Comparison of ENCODE assay signal across 35 cellular contexts in genomic region chr6:16061833-16062232, GRCh38.
"Had no signal": no experiment of that assay in that cellular context is flagged by ENCODE, and none has a peak within 500 bp of the region (broad histone marks: within the 10 kb centered on the region; RNA-seq: fewer than 3 reads in every experiment).

No MANE protein-coding gene starts in this region.

- H3K36me3 Mint-ChIP-seq: activated naive CD8-positive, alpha-beta T cell; stimulated activated memory B cell treated with anti-CD40 and anti-IgM and Interleukin-4, amounts not matched to agents 10 μg/mL and 1 μg/mL and 100 μg/mL, for 72 hours; type B pancreatic cell had no signal

- H3K9me3 ChIP-seq: body of pancreas, esophagus squamous epithelium, ovary, uterus had no signal

- H3K27me3 Mint-ChIP-seq: activated naive CD8-positive, alpha-beta T cell; stimulated activated naive CD8-positive, alpha-beta T cell treated with anti-CD3 and anti-CD28 coated beads, Interleukin-15, amount 100 ng/mL, for 72 hours had no signal

- H3K27ac Mint-ChIP-seq: activated naive CD8-positive, alpha-beta T cell; activated T-cell treated with anti-CD3 and anti-CD28 coated beads, Interleukin-2, amount 50 U/mL, for 72 hours; naive thymus-derived CD4-positive, alpha-beta T cell; progenitor cell of endocrine pancreas; stimulated activated memory B cell treated with anti-CD40 and anti-IgM and Interleukin-4, amounts not matched to agents 10 μg/mL and 1 μg/mL and 100 μg/mL, for 72 hours; stimulated activated naive CD8-positive, alpha-beta T cell treated with anti-CD3 and anti-CD28 coated beads, Interleukin-15, amount 100 ng/mL, for 72 hours; type B pancreatic cell had no signal

- H3K36me3 ChIP-seq: esophagus squamous epithelium, ovary, uterus had no signal

- FAIRE-seq: colon, endometrium, frontal cortex, keratinocyte, small intestine, TTC549 had no signal

- H3K4me3 ChIP-seq: body of pancreas, esophagus squamous epithelium, ovary, uterus had no signal

- H3K27me3 ChIP-seq: body of pancreas, esophagus squamous epithelium, ovary, uterus had no signal

- H3K9me3 Mint-ChIP-seq: activated T-cell treated with anti-CD3 and anti-CD28 coated beads, Interleukin-2, amount 50 U/mL, for 72 hours; naive thymus-derived CD4-positive, alpha-beta T cell; stimulated activated memory B cell treated with anti-CD40 and anti-IgM and Interleukin-4, amounts not matched to agents 10 μg/mL and 1 μg/mL and 100 μg/mL, for 72 hours; stimulated activated naive CD8-positive, alpha-beta T cell treated with anti-CD3 and anti-CD28 coated beads, Interleukin-15, amount 100 ng/mL, for 72 hours; type B pancreatic cell had no signal

- H3K4me1 Mint-ChIP-seq: stimulated activated naive CD8-positive, alpha-beta T cell treated with anti-CD3 and anti-CD28 coated beads, Interleukin-15, amount 100 ng/mL, for 72 hours had no signal

- ATAC-seq: activated T-cell treated with anti-CD3 and anti-CD28 coated beads, Interleukin-2, amount 50 U/mL, for 72 hours; body of pancreas; left colon; naive thymus-derived CD4-positive, alpha-beta T cell; sciatic nerve; stimulated activated memory B cell treated with anti-CD40 and anti-IgM and Interleukin-4, amounts not matched to agents 10 μg/mL and 1 μg/mL and 100 μg/mL, for 72 hours; stimulated activated naive CD8-positive, alpha-beta T cell treated with anti-CD3 and anti-CD28 coated beads, Interleukin-15, amount 100 ng/mL, for 72 hours had no signal

- H3K4me1 ChIP-seq: body of pancreas, uterus had no signal

- DNase-seq: activated CD4-positive, alpha-beta T cell treated with anti-CD3 and anti-CD28 coated beads for 4 hours; activated CD4-positive, alpha-beta T cell treated with anti-CD3 and anti-CD28 coated beads, Interleukin-2, amount 50 U/mL, for 4 hours; activated naive CD4-positive, alpha-beta T cell; activated T-cell treated with anti-CD3 and anti-CD28 coated beads for 4 hours; activated T-cell treated with anti-CD3 and anti-CD28 coated beads, Interleukin-2, amount 50 U/mL, for 72 hours; anterior cingulate cortex; body of pancreas; dermis blood vessel endothelial cell; effector CD4-positive, alpha-beta T cell; esophagus squamous epithelium; left colon; mammary epithelial cell; midbrain; naive thymus-derived CD4-positive, alpha-beta T cell; ovary; small intestine; stimulated activated CD4-positive, alpha-beta T cell treated with anti-CD3 and anti-CD28 coated beads, Interleukin-1b, Interleukin-23, amount 100 ng/mL, for 48 hours; stimulated activated CD4-positive, alpha-beta T cell treated with anti-CD3 and anti-CD28 coated beads, Interleukin-4, amount 100 ng/mL, for 4 hours; stimulated activated CD8-positive, alpha-beta memory T cell treated with anti-CD3 and anti-CD28 coated beads, Interleukin-4, amount 100 ng/mL, for 48 hours; stimulated activated naive CD8-positive, alpha-beta T cell treated with anti-CD3 and anti-CD28 coated beads, Interleukin-15, amount 100 ng/mL, for 72 hours; substantia nigra; T-helper 9 cell; uterus had no signal

- H3K4me3 Mint-ChIP-seq: activated naive CD8-positive, alpha-beta T cell; activated T-cell treated with anti-CD3 and anti-CD28 coated beads, Interleukin-2, amount 50 U/mL, for 72 hours; naive thymus-derived CD4-positive, alpha-beta T cell; stimulated activated memory B cell treated with anti-CD40 and anti-IgM and Interleukin-4, amounts not matched to agents 10 μg/mL and 1 μg/mL and 100 μg/mL, for 72 hours; stimulated activated naive CD8-positive, alpha-beta T cell treated with anti-CD3 and anti-CD28 coated beads, Interleukin-15, amount 100 ng/mL, for 72 hours; type B pancreatic cell had no signal

- H3K27ac ChIP-seq: body of pancreas, epithelial cell of prostate, esophagus squamous epithelium, ovary, uterus, VCaP had no signal
